In genomic region chr9:122904466-122904822, GRCh38 we compare ENCODE assay signal across 8 cellular contexts. TPM values are rescaled to one million over a fixed set of nuclear protein-coding genes. Genes with fewer than 3 reads are reported as not detected.
DNase-seq lines count a peak whose midpoint lies in the region; ATAC-seq, FAIRE-seq and TF ChIP-seq lines count a peak whose summit lies in the region.

No MANE protein-coding gene starts in this region.

- peak overlapping the region; percentile 95 for H3K9ac ChIP-seq in HepG2 (ENCODE audit: insufficient read depth, low read depth, low read length)

- in situ Hi-C loops in HepG2 (cut with HindIII; ENCODE audit: extremely low pct_ligation_motif_present, low pct_unique_long_range_greater_than_20kb), result no loop called here

- peaks cover 10% of the 10 kb centered on the region; the same call in 1 of the 2 replicates for H4K20me1 ChIP-seq in HepG2 (ENCODE audit: insufficient read depth, low read length)

- H3K36me3 Mint-ChIP-seq in Calu3 (ENCODE audit: insufficient read depth, unreplicated experiment), result peaks cover 20% of the 10 kb centered on the region
- H3K36me3 Mint-ChIP-seq in stimulated activated effector memory CD8-positive, alpha-beta T cell treated with anti-CD3 and anti-CD28 coated beads, Interleukin-12 subunit alpha, Interleukin-12 subunit beta, amount 100 ng/mL, for 72 hours, result peaks cover 57% of the 10 kb centered on the region

- 0% methylated on average over 3 of the region's 8 CpGs for WGBS in HepG2 (ENCODE audit: low lambda C conversion rate)

- TF ChIP-seq CTCF in Calu3 (IDR thresholded peaks at IDR 0.05; ENCODE audit: unreplicated experiment) (no peak), choroid plexus epithelial cell (conservative IDR thresholded peaks at IDR 0.05; ENCODE audit: low read depth, low read length) (no peak), HepG2 (CRISPR knock-in tag; IDR thresholded peaks at IDR 0.05) (no peak)

- H3K27me3 ChIP-seq in HepG2 (ENCODE audit: control insufficient read depth in 1 of 2, insufficient read depth in 2 of 2, low read length in 2 of 2), result no peaks in the 10 kb centered on the region; a peak in 1 of 5 replicates

- H3K27me3 Mint-ChIP-seq in Calu3 (ENCODE audit: unreplicated experiment), result no peaks in the 10 kb centered on the region

- peak overlapping the region; percentile 70 for H3K4me2 ChIP-seq in HepG2 (ENCODE audit: low read depth, low read length)

- 0 out of 5 replicates have a peak, but pooled peaks cover 0 to 3% of the 10 kb centered on the region in 2 experiments for H3K36me3 ChIP-seq in HepG2 (replicated peaks in 1 of 2; ENCODE audit: control insufficient read depth in 1 of 2, insufficient read depth in 2 of 2, low read length in 2 of 2)

- no TSS peak for BruUV-seq in Calu3 (replicated peaks; lab: Mats Ljungman, UMichigan)
- no TSS peak for BruUV-seq in HepG2 (replicated peaks; lab: Mats Ljungman, UMichigan)

- intact Hi-C loops in Calu3 (cut with micrococcal nuclease; ENCODE audit: unreplicated experiment), result no loop called here
- intact Hi-C loops in HepG2 (cut with micrococcal nuclease; ENCODE audit: unreplicated experiment), result loop anchor here (5.0 kb wide), 1 partner anchor 88 kb away; no protein-coding TSS in a partner anchor

- TF ChIP-seq EP300 in HepG2 (IDR thresholded peaks at IDR 0.05; ENCODE audit: low read depth in 2 of 2, low read length in 2 of 2) (no peak), HepG2 (CRISPR knock-in tag; IDR thresholded peaks at IDR 0.05; ENCODE audit: borderline replicate concordance) (no peak)

- H3K9me3 Mint-ChIP-seq in Calu3 (ENCODE audit: low read depth, unreplicated experiment), result no peaks in the 10 kb centered on the region
- no peaks in the 10 kb centered on the region for H3K9me3 Mint-ChIP-seq in stimulated activated effector memory CD8-positive, alpha-beta T cell treated with anti-CD3 and anti-CD28 coated beads, Interleukin-12 subunit alpha, Interleukin-12 subunit beta, amount 100 ng/mL, for 72 hours

- no peak for TF ChIP-seq RAD21 in HepG2 (CRISPR knock-in tag; IDR thresholded peaks at IDR 0.05)

- H3K4me1 Mint-ChIP-seq in Calu3 (ENCODE audit: low read depth, unreplicated experiment), result no peaks in the 10 kb centered on the region
- H3K4me1 Mint-ChIP-seq in stimulated activated effector memory CD8-positive, alpha-beta T cell treated with anti-CD3 and anti-CD28 coated beads, Interleukin-12 subunit alpha, Interleukin-12 subunit beta, amount 100 ng/mL, for 72 hours, result peaks cover 4% of the 10 kb centered on the region

- peak in 1 of 2 experiments; percentile 44; a peak in 2 of 4 replicates for TF ChIP-seq POLR2A in HepG2 (IDR thresholded peaks at IDR 0.05; ENCODE audit: insufficient read depth in 1 of 2, low read depth in 2 of 2, low read length in 2 of 2)

- H2AFZ ChIP-seq in HepG2 (ENCODE audit: low read length), result no peak overlapping the region

- peak overlapping the region; percentile 77 for H3K4me3 ChIP-seq in choroid plexus epithelial cell (ENCODE audit: low read depth, low read length)
- H3K4me3 ChIP-seq in HepG2 (replicated peaks in 1 of 3; ENCODE audit: insufficient read depth in 1 of 3, low read depth in 2 of 3, low read length in 3 of 3), result peak overlapping the region; percentile 63 to 98 (median 95)

- DNase-seq in Calu3 (peak; percentile 27), SK-N-DZ (ENCODE audit: low spot score) (peak; percentile 55), choroid plexus epithelial cell (ENCODE audit: low read depth) (peak; percentile 28), HepG2 (ENCODE audit: low spot score) (peak; percentile 43), amniotic stem cell (lab: John Stamatoyannopoulos, UW) (no peak)
- DNase-seq in stimulated activated effector memory CD8-positive, alpha-beta T cell treated with anti-CD3 and anti-CD28 coated beads, Interleukin-12 subunit alpha, Interleukin-12 subunit beta, amount 100 ng/mL, for 72 hours (ENCODE audit: low spot score in 2 of 2), result no peak

- ATAC-seq in GM19397 (IDR thresholded peaks at IDR 0.05; ENCODE audit: unreplicated experiment) (peak; percentile 21), HG03439 (IDR thresholded peaks at IDR 0.05; ENCODE audit: unreplicated experiment) (peak; percentile 27), HepG2 (peak; percentile 87)
- peak; percentile 27 for ATAC-seq in stimulated activated effector memory CD8-positive, alpha-beta T cell treated with anti-CD3 and anti-CD28 coated beads, Interleukin-12 subunit alpha, Interleukin-12 subunit beta, amount 100 ng/mL, for 72 hours

- H3K79me2 ChIP-seq in HepG2 (ENCODE audit: insufficient read depth, low read length), result peaks cover 51% of the 10 kb centered on the region

- H3K4me3 Mint-ChIP-seq in Calu3 (ENCODE audit: low read depth, unreplicated experiment), result peak overlapping the region; percentile 76
- H3K4me3 Mint-ChIP-seq in stimulated activated effector memory CD8-positive, alpha-beta T cell treated with anti-CD3 and anti-CD28 coated beads, Interleukin-12 subunit alpha, Interleukin-12 subunit beta, amount 100 ng/mL, for 72 hours, result peak overlapping the region; percentile 87

- peaks cover 19% of the 10 kb centered on the region for H3K4me1 ChIP-seq in HepG2 (ENCODE audit: insufficient read depth, low read length)

- H3K9me3 ChIP-seq in HepG2 (ENCODE audit: low read length), result no peaks in the 10 kb centered on the region

- no peak for FAIRE-seq in HepG2 (lab: Jason Lieb, UNC)

- POLR2A ChIA-PET in HepG2 (lab: Yijun Ruan, JAX), result interaction anchor here (0.9 to 3.0 kb wide), 9 partner anchors 8 to 104 kb away, joined by 3 to 26 read pairs (median 7); partner anchors contain the start of genes PDCL, RABGAP1, ZBTB26 and ZBTB6

- peak overlapping the region; percentile 57 for H3K27ac Mint-ChIP-seq in Calu3 (ENCODE audit: unreplicated experiment)
- H3K27ac Mint-ChIP-seq in stimulated activated effector memory CD8-positive, alpha-beta T cell treated with anti-CD3 and anti-CD28 coated beads, Interleukin-12 subunit alpha, Interleukin-12 subunit beta, amount 100 ng/mL, for 72 hours, result peak overlapping the region; percentile 96

- peak overlapping the region; percentile 90 for H3K27ac ChIP-seq in HepG2 (ENCODE audit: extremely low read length, insufficient read depth, low read length)

- CTCF ChIA-PET in Calu3 (lab: Charles Lee) (no interaction called here), HepG2 (lab: Yijun Ruan, JAX; ENCODE audit: low intra/inter-chr PET ratio, low total read pairs) (no interaction called here)

RNA-seq across cellular contexts. Expression of gene RC3H2, which starts 0.7 kb away (rescaled TPM):
- 44.0 and 45.5 TPM in 2 replicates for total RNA-seq in Calu3 (2022)
- 19.2 and 27.0 TPM in 2 replicates for polyA plus RNA-seq in SK-N-DZ (2014; cell fraction: cytosol; rRNA removed)
- 14.4 and 18.7 TPM in 2 replicates for polyA plus RNA-seq in SK-N-DZ (2014; cell fraction: nucleus; rRNA removed)
- total RNA-seq in HepG2 (2016; rRNA removed; fragmentation: Illumina TruSeq; extraction: Trizol), result 36.4 and 42.5 TPM in 2 replicates
- total RNA-seq in HepG2 (2016; cell fraction: cytosol; rRNA removed; fragmentation: Illumina TruSeq; extraction: Trizol; ENCODE audit: low read depth), result 65.6 and 66.4 TPM in 2 replicates
- 36.3 and 43.9 TPM in 2 replicates for total RNA-seq in HepG2 (2016; cell fraction: insoluble cytoplasmic fraction; rRNA removed; fragmentation: Illumina TruSeq; extraction: Trizol)
- 72.8 and 85.3 TPM in 2 replicates for total RNA-seq in HepG2 (2016; cell fraction: membrane; rRNA removed; fragmentation: Illumina TruSeq; extraction: Trizol)
- 23.9 and 31.0 TPM in 2 replicates for total RNA-seq in HepG2 (2016; cell fraction: nucleus; rRNA removed; fragmentation: Illumina TruSeq; extraction: Trizol)
- 20.3 and 21.0 TPM in 2 replicates for polyA plus RNA-seq in HepG2 (2011; rRNA removed)
- 10.8 and 15.8 TPM in 2 replicates for polyA plus RNA-seq in HepG2 (2011; cell fraction: cytosol; rRNA removed)
- 15.4 and 17.1 TPM in 2 replicates for polyA plus RNA-seq in HepG2 (2011; cell fraction: nucleus; rRNA removed)
- polyA plus RNA-seq in HepG2 (2012), result 15.7 and 18.2 TPM in 2 replicates
- 56.4 and 58.0 TPM in 2 replicates for polyA plus RNA-seq in HepG2 (2016; cell fraction: cytosol; fragmentation: Illumina TruSeq; extraction: Trizol; ENCODE audit: low read depth)
- 19.2 and 20.4 TPM in 2 replicates for polyA plus RNA-seq in HepG2 (2016; cell fraction: insoluble cytoplasmic fraction; fragmentation: Illumina TruSeq; extraction: Trizol; ENCODE audit: low read depth)
- polyA plus RNA-seq in HepG2 (2016; cell fraction: membrane; fragmentation: Illumina TruSeq; extraction: Trizol; ENCODE audit: low read depth), result 45.4 and 46.9 TPM in 2 replicates
- polyA plus RNA-seq in HepG2 (2016; cell fraction: nucleus; fragmentation: Illumina TruSeq; extraction: Trizol; ENCODE audit: insufficient read depth, low read depth), result 23.5 and 27.5 TPM in 2 replicates
- 64.1 and 186 TPM in 2 replicates for polyA minus RNA-seq in HepG2 (2011; rRNA and poly(A)+ RNA removed; ENCODE audit: low replicate concordance)
- 41.2 and 49.7 TPM in 2 replicates for polyA minus RNA-seq in HepG2 (2011; cell fraction: cytosol; rRNA and poly(A)+ RNA removed)
- 55.0 and 73.7 TPM in 2 replicates for polyA minus RNA-seq in HepG2 (2011; cell fraction: nucleus; rRNA and poly(A)+ RNA removed)

RNA-seq across cellular contexts. Expression of gene ZBTB6, which starts 8.7 kb away (rescaled TPM):
- 6.1 and 6.3 TPM in 2 replicates for total RNA-seq in Calu3 (2022)
- polyA plus RNA-seq in SK-N-DZ (2014; cell fraction: cytosol; rRNA removed), result 9.0 and 9.4 TPM in 2 replicates
- 3.8 and 4.2 TPM in 2 replicates for polyA plus RNA-seq in SK-N-DZ (2014; cell fraction: nucleus; rRNA removed)
- 7.1 and 12.1 TPM in 2 replicates for total RNA-seq in HepG2 (2016; rRNA removed; fragmentation: Illumina TruSeq; extraction: Trizol)
- 0.71 and 0.79 TPM in 2 replicates for total RNA-seq in HepG2 (2016; cell fraction: cytosol; rRNA removed; fragmentation: Illumina TruSeq; extraction: Trizol; ENCODE audit: low read depth)
- total RNA-seq in HepG2 (2016; cell fraction: insoluble cytoplasmic fraction; rRNA removed; fragmentation: Illumina TruSeq; extraction: Trizol), result 7.5 and 12.8 TPM in 2 replicates
- total RNA-seq in HepG2 (2016; cell fraction: membrane; rRNA removed; fragmentation: Illumina TruSeq; extraction: Trizol), result 4.7 and 5.8 TPM in 2 replicates
- total RNA-seq in HepG2 (2016; cell fraction: nucleus; rRNA removed; fragmentation: Illumina TruSeq; extraction: Trizol), result 8.0 and 8.5 TPM in 2 replicates
- polyA plus RNA-seq in HepG2 (2011; rRNA removed), result 3.1 and 3.7 TPM in 2 replicates
- 1.4 and 2.4 TPM in 2 replicates for polyA plus RNA-seq in HepG2 (2011; cell fraction: cytosol; rRNA removed)
- 1.4 and 1.7 TPM in 2 replicates for polyA plus RNA-seq in HepG2 (2011; cell fraction: nucleus; rRNA removed)
- 4.6 and 5.1 TPM in 2 replicates for polyA plus RNA-seq in HepG2 (2012)
- 0.24 and 0.41 TPM in 2 replicates for polyA plus RNA-seq in HepG2 (2016; cell fraction: cytosol; fragmentation: Illumina TruSeq; extraction: Trizol; ENCODE audit: low read depth)
- 7.6 and 8.7 TPM in 2 replicates for polyA plus RNA-seq in HepG2 (2016; cell fraction: insoluble cytoplasmic fraction; fragmentation: Illumina TruSeq; extraction: Trizol; ENCODE audit: low read depth)
- polyA plus RNA-seq in HepG2 (2016; cell fraction: membrane; fragmentation: Illumina TruSeq; extraction: Trizol; ENCODE audit: low read depth), result 1.8 and 2.0 TPM in 2 replicates
- polyA plus RNA-seq in HepG2 (2016; cell fraction: nucleus; fragmentation: Illumina TruSeq; extraction: Trizol; ENCODE audit: insufficient read depth, low read depth), result 5.8 and 6.5 TPM in 2 replicates
- 3.1 and 9.0 TPM in 2 replicates for polyA minus RNA-seq in HepG2 (2011; rRNA and poly(A)+ RNA removed; ENCODE audit: low replicate concordance)
- 4.4 and 5.2 TPM in 2 replicates for polyA minus RNA-seq in HepG2 (2011; cell fraction: cytosol; rRNA and poly(A)+ RNA removed)
- polyA minus RNA-seq in HepG2 (2011; cell fraction: nucleus; rRNA and poly(A)+ RNA removed), result 12.3 and 14.2 TPM in 2 replicates

RNA-seq across cellular contexts. Expression of gene ZBTB26, which starts 26.9 kb away (rescaled TPM):
- 5.8 and 6.7 TPM in 2 replicates for total RNA-seq in Calu3 (2022)
- 15.0 and 15.2 TPM in 2 replicates for polyA plus RNA-seq in SK-N-DZ (2014; cell fraction: cytosol; rRNA removed)
- polyA plus RNA-seq in SK-N-DZ (2014; cell fraction: nucleus; rRNA removed), result 20.1 and 24.9 TPM in 2 replicates
- total RNA-seq in HepG2 (2016; rRNA removed; fragmentation: Illumina TruSeq; extraction: Trizol), result 4.5 and 5.6 TPM in 2 replicates
- total RNA-seq in HepG2 (2016; cell fraction: cytosol; rRNA removed; fragmentation: Illumina TruSeq; extraction: Trizol; ENCODE audit: low read depth), result 0.91 and 1.1 TPM in 2 replicates
- total RNA-seq in HepG2 (2016; cell fraction: insoluble cytoplasmic fraction; rRNA removed; fragmentation: Illumina TruSeq; extraction: Trizol), result 3.7 and 5.1 TPM in 2 replicates
- total RNA-seq in HepG2 (2016; cell fraction: membrane; rRNA removed; fragmentation: Illumina TruSeq; extraction: Trizol), result 5.1 and 5.8 TPM in 2 replicates
- total RNA-seq in HepG2 (2016; cell fraction: nucleus; rRNA removed; fragmentation: Illumina TruSeq; extraction: Trizol), result 7.5 and 7.6 TPM in 2 replicates
- 7.6 and 8.6 TPM in 2 replicates for polyA plus RNA-seq in HepG2 (2011; rRNA removed)
- polyA plus RNA-seq in HepG2 (2011; cell fraction: cytosol; rRNA removed), result 3.1 and 4.8 TPM in 2 replicates
- 11.5 and 14.4 TPM in 2 replicates for polyA plus RNA-seq in HepG2 (2011; cell fraction: nucleus; rRNA removed)
- 6.4 and 7.2 TPM in 2 replicates for polyA plus RNA-seq in HepG2 (2012)
- 1.0 and 1.1 TPM in 2 replicates for polyA plus RNA-seq in HepG2 (2016; cell fraction: cytosol; fragmentation: Illumina TruSeq; extraction: Trizol; ENCODE audit: low read depth)
- 5.4 and 6.1 TPM in 2 replicates for polyA plus RNA-seq in HepG2 (2016; cell fraction: insoluble cytoplasmic fraction; fragmentation: Illumina TruSeq; extraction: Trizol; ENCODE audit: low read depth)
- 3.6 and 4.2 TPM in 2 replicates for polyA plus RNA-seq in HepG2 (2016; cell fraction: membrane; fragmentation: Illumina TruSeq; extraction: Trizol; ENCODE audit: low read depth)
- 14.7 and 15.0 TPM in 2 replicates for polyA plus RNA-seq in HepG2 (2016; cell fraction: nucleus; fragmentation: Illumina TruSeq; extraction: Trizol; ENCODE audit: insufficient read depth, low read depth)
- 3.1 and 7.6 TPM in 2 replicates for polyA minus RNA-seq in HepG2 (2011; rRNA and poly(A)+ RNA removed; ENCODE audit: low replicate concordance)
- 5.6 TPM in 2 replicates for polyA minus RNA-seq in HepG2 (2011; cell fraction: cytosol; rRNA and poly(A)+ RNA removed)
- 9.1 and 14.3 TPM in 2 replicates for polyA minus RNA-seq in HepG2 (2011; cell fraction: nucleus; rRNA and poly(A)+ RNA removed)

RNA-seq across cellular contexts. Expression of gene RABGAP1, which starts 36.4 kb away (rescaled TPM):
- total RNA-seq in Calu3 (2022) (55.7 and 57.9 TPM in 2 replicates), HepG2 (2016; rRNA removed; fragmentation: Illumina TruSeq; extraction: Trizol) (19.1 and 26.4 TPM in 2 replicates)
- polyA plus RNA-seq in SK-N-DZ (2014; cell fraction: cytosol; rRNA removed), result 20.5 and 25.6 TPM in 2 replicates
- polyA plus RNA-seq in SK-N-DZ (2014; cell fraction: nucleus; rRNA removed), result 20.7 and 31.6 TPM in 2 replicates
- total RNA-seq in HepG2 (2016; cell fraction: cytosol; rRNA removed; fragmentation: Illumina TruSeq; extraction: Trizol; ENCODE audit: low read depth), result 13.4 and 16.4 TPM in 2 replicates
- 18.5 and 25.1 TPM in 2 replicates for total RNA-seq in HepG2 (2016; cell fraction: insoluble cytoplasmic fraction; rRNA removed; fragmentation: Illumina TruSeq; extraction: Trizol)
- 19.5 and 22.5 TPM in 2 replicates for total RNA-seq in HepG2 (2016; cell fraction: membrane; rRNA removed; fragmentation: Illumina TruSeq; extraction: Trizol)
- 33.3 and 38.0 TPM in 2 replicates for total RNA-seq in HepG2 (2016; cell fraction: nucleus; rRNA removed; fragmentation: Illumina TruSeq; extraction: Trizol)
- 16.8 and 19.3 TPM in 2 replicates for polyA plus RNA-seq in HepG2 (2011; rRNA removed)
- polyA plus RNA-seq in HepG2 (2011; cell fraction: cytosol; rRNA removed), result 8.0 and 11.1 TPM in 2 replicates
- polyA plus RNA-seq in HepG2 (2011; cell fraction: nucleus; rRNA removed), result 15.5 and 22.2 TPM in 2 replicates
- polyA plus RNA-seq in HepG2 (2012), result 16.9 and 17.8 TPM in 2 replicates
- 1.2 TPM in 2 replicates for polyA plus RNA-seq in HepG2 (2016; cell fraction: cytosol; fragmentation: Illumina TruSeq; extraction: Trizol; ENCODE audit: low read depth)
- 20.9 and 23.3 TPM in 2 replicates for polyA plus RNA-seq in HepG2 (2016; cell fraction: insoluble cytoplasmic fraction; fragmentation: Illumina TruSeq; extraction: Trizol; ENCODE audit: low read depth)
- 2.6 and 3.4 TPM in 2 replicates for polyA plus RNA-seq in HepG2 (2016; cell fraction: membrane; fragmentation: Illumina TruSeq; extraction: Trizol; ENCODE audit: low read depth)
- polyA plus RNA-seq in HepG2 (2016; cell fraction: nucleus; fragmentation: Illumina TruSeq; extraction: Trizol; ENCODE audit: insufficient read depth, low read depth), result 24.6 and 27.5 TPM in 2 replicates
- 39.8 and 70.5 TPM in 2 replicates for polyA minus RNA-seq in HepG2 (2011; rRNA and poly(A)+ RNA removed; ENCODE audit: low replicate concordance)
- polyA minus RNA-seq in HepG2 (2011; cell fraction: cytosol; rRNA and poly(A)+ RNA removed), result 18.6 and 22.6 TPM in 2 replicates
- polyA minus RNA-seq in HepG2 (2011; cell fraction: nucleus; rRNA and poly(A)+ RNA removed), result 105 and 133 TPM in 2 replicates

Comparison
In these comparisons a context has a peak if more than half of its experiments do, and no peak if none do; other contexts are left out.
1. DNase-seq: peak in Calu3 (single experiment), SK-N-DZ (single experiment), choroid plexus epithelial cell (single experiment) and HepG2 (single experiment); none in stimulated activated effector memory CD8-positive, alpha-beta T cell treated with anti-CD3 and anti-CD28 coated beads, Interleukin-12 subunit alpha, Interleukin-12 subunit beta, amount 100 ng/mL, for 72 hours (0 of 2) and amniotic stem cell (single experiment).
2. ATAC-seq: peak in every context shown above with its lines; median percentile 87 in HepG2; 27 in HG03439; 27 in stimulated activated effector memory CD8-positive, alpha-beta T cell treated with anti-CD3 and anti-CD28 coated beads, Interleukin-12 subunit alpha, Interleukin-12 subunit beta, amount 100 ng/mL, for 72 hours; 21 in GM19397.